Comparison of ENCODE assay signal across 14 cellular contexts in genomic region chr5:61619289-61619688, GRCh38.
"Had no signal": no experiment of that assay in that cellular context is flagged by ENCODE, and none has a peak within 500 bp of the region (broad histone marks: within the 10 kb centered on the region; RNA-seq: fewer than 3 reads in every experiment).

No MANE protein-coding gene starts in this region.

- H3K27me3 ChIP-seq: breast epithelium, right lobe of liver, testis had no signal

- H3K4me1 ChIP-seq: breast epithelium had no signal

- H3K36me3 ChIP-seq: breast epithelium, right lobe of liver had no signal

- DNase-seq: activated CD4-positive, alpha-beta T cell treated with anti-CD3 and anti-CD28 coated beads for 36 hours; activated CD8-positive, alpha-beta memory T cell treated with anti-CD3 and anti-CD28 coated beads, Interleukin-2, amount 50 U/mL, for 4 hours; activated CD8-positive, alpha-beta T cell treated with anti-CD3 and anti-CD28 coated beads for 36 hours; activated gamma-delta T cell treated with Interleukin-2 at 50 U/mL for 16 hours; activated naive CD8-positive, alpha-beta T cell treated with anti-CD3 and anti-CD28 coated beads for 36 hours; activated T-cell treated with anti-CD3 and anti-CD28 coated beads, Interleukin-2, amount 50 U/mL, for 72 hours; naive thymus-derived CD4-positive, alpha-beta T cell; right lobe of liver; T-cell; T1000; testis had no signal

- H3K27ac ChIP-seq: right lobe of liver had no signal

- ATAC-seq: activated CD4-positive, alpha-beta T cell treated with anti-CD3 and anti-CD28 coated beads for 36 hours; activated CD8-positive, alpha-beta T cell treated with anti-CD3 and anti-CD28 coated beads for 36 hours; activated T-cell treated with anti-CD3 and anti-CD28 coated beads, Interleukin-2, amount 50 U/mL, for 72 hours; naive thymus-derived CD4-positive, alpha-beta T cell; right lobe of liver; stimulated activated effector memory CD8-positive, alpha-beta T cell treated with anti-CD3 and anti-CD28 coated beads, Interleukin-12 subunit alpha, Interleukin-12 subunit beta, amount 100 ng/mL, for 72 hours; T-cell had no signal

- H3K4me3 ChIP-seq: breast epithelium, lung, right lobe of liver, testis had no signal

- H3K9me3 ChIP-seq: breast epithelium, right lobe of liver, testis had no signal
